In the genomic region with DNA sequence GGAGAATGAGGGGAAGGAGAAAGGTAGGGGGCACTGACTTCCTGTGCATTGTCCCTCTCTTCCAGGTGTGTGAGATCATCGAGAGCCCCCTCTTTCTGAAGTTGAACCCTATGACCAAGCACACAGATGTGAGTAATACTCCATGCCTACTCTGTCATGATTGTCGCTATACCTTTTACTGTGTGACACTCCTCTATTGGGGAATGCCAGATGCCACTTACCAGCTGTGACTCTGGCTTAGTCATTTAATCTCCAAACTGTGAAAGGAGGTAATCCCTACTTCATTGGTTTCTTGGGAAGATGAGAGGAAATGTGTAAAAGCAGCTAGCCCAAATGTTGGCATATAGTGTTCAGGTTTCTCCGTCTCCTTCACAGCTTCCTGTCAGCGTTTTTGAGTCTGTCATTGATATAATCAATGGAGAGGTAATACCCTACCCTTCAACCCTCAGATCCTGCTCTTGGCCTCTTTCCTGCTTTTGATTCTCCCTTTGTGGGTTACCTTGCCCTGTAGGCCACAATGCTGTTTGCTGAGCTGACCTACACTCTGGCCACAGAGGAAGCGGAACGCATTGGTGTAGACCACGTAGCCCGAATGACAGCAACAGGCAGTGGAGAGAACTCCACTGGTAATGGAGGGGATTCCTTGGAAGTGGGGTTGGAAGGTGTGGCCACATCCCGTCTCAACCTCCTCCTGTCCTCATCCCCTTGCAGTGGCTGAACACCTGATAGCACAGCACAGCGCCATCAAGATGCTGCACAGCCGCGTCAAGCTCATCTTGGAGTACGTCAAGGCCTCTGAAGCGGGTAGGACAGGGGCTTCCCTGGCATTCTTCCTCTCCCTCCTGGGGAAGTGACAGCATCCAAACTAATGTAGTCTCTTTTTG, we compare ENCODE assay signal across 1 cellular context.
TF ChIP-seq lines count a peak whose summit lies in the region.

No MANE protein-coding gene starts in this region.

TF ChIP-seq in H1, 55 proteins besides CTCF, POLR2A, EP300 and RAD21:
- TF ChIP-seq BACH1 (IDR thresholded peaks at IDR 0.05; ENCODE audit: low read length) = no peak
- TF ChIP-seq POLR2AphosphoS5 (IDR thresholded peaks at IDR 0.05; ENCODE audit: low read depth, low read length) = peak; percentile 7; the same call in 1 of the 2 replicates
